Comparison of ENCODE assay signal across 1 cellular context in the genomic region with DNA sequence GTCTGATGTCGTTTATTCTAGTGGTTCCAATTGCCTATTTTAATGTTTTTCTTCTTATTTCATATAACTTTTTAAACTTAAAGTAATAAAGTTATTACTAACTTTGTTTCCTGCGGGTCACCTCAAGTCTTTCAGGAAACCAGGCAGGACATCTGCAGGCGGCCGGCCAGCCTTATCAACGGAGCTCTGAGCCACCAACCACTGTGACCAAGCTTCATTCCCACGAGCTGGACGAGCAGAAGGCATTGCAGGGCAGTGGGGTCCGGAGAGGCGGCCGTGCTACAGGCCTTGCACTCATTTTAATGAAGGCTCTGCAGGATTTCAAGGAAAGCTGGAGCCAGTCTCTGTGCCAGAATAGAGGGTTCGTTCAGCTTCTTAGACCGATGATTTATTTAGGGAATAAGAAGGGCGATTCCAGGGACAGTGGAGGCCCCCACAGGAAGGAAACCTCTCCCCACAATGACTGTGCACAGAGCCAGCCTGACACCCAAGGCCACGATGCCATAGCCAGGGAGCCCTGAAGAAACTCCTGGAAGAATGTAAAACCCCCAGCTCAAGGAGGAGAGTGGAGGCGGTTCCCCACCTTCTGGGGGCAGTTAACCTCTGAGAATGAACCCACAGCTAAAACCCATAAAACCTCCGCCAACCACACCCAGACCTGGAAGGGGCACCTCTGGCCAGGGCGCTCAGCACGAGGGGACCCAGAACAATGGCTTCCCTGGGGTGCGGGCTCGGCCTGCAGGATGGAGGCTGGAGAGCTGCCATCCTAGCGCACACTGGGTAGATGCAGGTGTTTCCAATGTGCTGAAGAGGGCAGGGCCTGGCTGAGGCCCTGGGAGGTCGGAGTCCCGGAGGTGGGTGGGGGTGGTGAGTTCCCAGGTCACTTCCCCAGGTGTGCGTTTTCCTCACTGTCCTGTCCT.
TF ChIP-seq lines count a peak whose summit lies in the region.

No MANE protein-coding gene starts in this region.

TF ChIP-seq in IMR-90, 13 proteins besides CTCF, POLR2A, EP300 and RAD21:
- TF ChIP-seq CEBPB (IDR thresholded peaks at IDR 0.05; ENCODE audit: low read depth, low read length) = no peak
- TF ChIP-seq RCOR1 (IDR thresholded peaks at IDR 0.05; ENCODE audit: insufficient replicate concordance, low read length) = no peak
- no peak for TF ChIP-seq RFX5 (IDR thresholded peaks at IDR 0.05; ENCODE audit: low read depth, low read length)
- no peak for TF ChIP-seq SMC3 (IDR thresholded peaks at IDR 0.05; ENCODE audit: low read depth, low read length)
- TF ChIP-seq MAFK (IDR thresholded peaks at IDR 0.05; ENCODE audit: low read depth, low read length) = no peak
- no peak for TF ChIP-seq NFE2L2 (IDR thresholded peaks at IDR 0.05; ENCODE audit: low read depth, low read length)
- TF ChIP-seq MXI1 (IDR thresholded peaks at IDR 0.05; ENCODE audit: borderline replicate concordance, low read depth, low read length) = no peak
- TF ChIP-seq, protein P1, sequence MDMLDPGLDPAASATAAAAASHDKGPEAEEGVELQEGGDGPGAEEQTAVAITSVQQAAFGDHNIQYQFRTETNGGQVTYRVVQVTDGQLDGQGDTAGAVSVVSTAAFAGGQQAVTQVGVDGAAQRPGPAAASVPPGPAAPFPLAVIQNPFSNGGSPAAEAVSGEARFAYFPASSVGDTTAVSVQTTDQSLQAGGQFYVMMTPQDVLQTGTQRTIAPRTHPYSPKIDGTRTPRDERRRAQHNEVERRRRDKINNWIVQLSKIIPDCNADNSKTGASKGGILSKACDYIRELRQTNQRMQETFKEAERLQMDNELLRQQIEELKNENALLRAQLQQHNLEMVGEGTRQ (IDR thresholded peaks at IDR 0.05; ENCODE audit: low read depth, low read length) = no peak
- no peak for TF ChIP-seq CHD1 (IDR thresholded peaks at IDR 0.05; ENCODE audit: low read depth, low read length)
- no peak for TF ChIP-seq FOS (IDR thresholded peaks at IDR 0.05; ENCODE audit: low read depth, low read length)
- TF ChIP-seq, protein P2, sequence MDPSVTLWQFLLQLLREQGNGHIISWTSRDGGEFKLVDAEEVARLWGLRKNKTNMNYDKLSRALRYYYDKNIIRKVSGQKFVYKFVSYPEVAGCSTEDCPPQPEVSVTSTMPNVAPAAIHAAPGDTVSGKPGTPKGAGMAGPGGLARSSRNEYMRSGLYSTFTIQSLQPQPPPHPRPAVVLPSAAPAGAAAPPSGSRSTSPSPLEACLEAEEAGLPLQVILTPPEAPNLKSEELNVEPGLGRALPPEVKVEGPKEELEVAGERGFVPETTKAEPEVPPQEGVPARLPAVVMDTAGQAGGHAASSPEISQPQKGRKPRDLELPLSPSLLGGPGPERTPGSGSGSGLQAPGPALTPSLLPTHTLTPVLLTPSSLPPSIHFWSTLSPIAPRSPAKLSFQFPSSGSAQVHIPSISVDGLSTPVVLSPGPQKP (IDR thresholded peaks at IDR 0.05; ENCODE audit: borderline replicate concordance, low read depth, low read length) = no peak
- TF ChIP-seq MAZ (IDR thresholded peaks at IDR 0.05; ENCODE audit: borderline replicate concordance, low read depth, low read length) = no peak
- no peak for TF ChIP-seq BHLHE40 (IDR thresholded peaks at IDR 0.05; ENCODE audit: low read depth, low read length)
